8 cellular contexts compared by ENCODE assay signal in the genomic region with DNA sequence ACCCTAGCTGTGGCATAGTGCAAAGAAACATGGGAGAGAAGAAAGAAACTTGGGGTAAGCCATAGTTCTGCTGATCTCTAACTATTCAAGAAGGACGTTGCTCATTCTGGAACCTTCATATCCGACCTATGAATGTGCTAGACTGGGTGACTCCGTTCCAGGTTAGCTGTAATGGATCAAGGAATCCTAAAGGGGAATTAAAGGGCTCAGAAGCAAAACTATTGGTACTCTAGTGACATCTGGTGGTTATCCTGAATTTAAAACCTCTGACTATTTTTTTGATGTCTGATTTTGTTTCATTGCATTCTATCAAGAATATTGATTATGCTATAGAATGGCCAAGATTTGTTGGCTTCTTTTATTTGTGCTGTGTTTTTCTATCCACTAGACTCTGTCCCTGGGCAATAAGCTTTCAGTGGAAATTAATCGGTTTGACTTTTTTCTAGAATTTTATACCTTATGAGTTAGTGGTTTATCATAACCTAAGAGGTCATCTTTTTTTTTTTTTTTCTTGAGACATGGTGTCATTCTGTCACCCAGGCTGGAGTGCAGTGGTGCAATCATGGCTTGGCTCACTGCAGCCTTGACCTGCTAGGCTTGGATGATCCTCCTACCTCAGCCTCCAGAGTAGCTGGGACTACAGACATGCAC. TPM values are rescaled to one million over a fixed set of nuclear protein-coding genes. Genes with fewer than 3 reads are reported as not detected.
DNase-seq lines count a peak whose midpoint lies in the region; ATAC-seq, FAIRE-seq and TF ChIP-seq lines count a peak whose summit lies in the region.

No MANE protein-coding gene starts in this region.

- no peaks in the 10 kb centered on the region for H3K36me3 ChIP-seq in A673 (ENCODE audit: insufficient read depth, low read length, poor library complexity, severe bottlenecking)
- H3K36me3 ChIP-seq in mammary epithelial cell (ENCODE audit: insufficient read depth, low read length) = no peaks in the 10 kb centered on the region
- peaks cover 5 to 38% (median 32%) of the 10 kb centered on the region in 4 donors for H3K36me3 ChIP-seq in liver (ENCODE audit: control insufficient read depth in 4 of 4, insufficient read depth in 3 of 4, low read depth in 1 of 4, low read length in 3 of 4)

- dilution Hi-C loops in mammary epithelial cell (cut with HindIII; ENCODE audit: low sequenced_read_pairs) = loop anchor here (25.0 kb wide), 1 partner anchor 233 kb away; no protein-coding TSS in a partner anchor

- H3K4me2 ChIP-seq in mammary epithelial cell (ENCODE audit: insufficient read depth, low read depth, low read length) = no peak overlapping the region

- POLR2A ChIA-PET in A673 (lab: Charles Lee; ENCODE audit: low non-redundant PET) = no interaction called here

- H2AFZ ChIP-seq in mammary epithelial cell (ENCODE audit: low read depth, low read length) = no peak overlapping the region

- no peaks in the 10 kb centered on the region for H4K20me1 ChIP-seq in mammary epithelial cell (ENCODE audit: insufficient read depth, low read length)

- no peak for FAIRE-seq in GM12891 (lab: Jason Lieb, UNC)

- H3K27ac ChIP-seq in A673 (ENCODE audit: low read depth, low read length, poor library complexity, severe bottlenecking) (no peak overlapping the region), mammary epithelial cell (ENCODE audit: insufficient read depth, low read depth, low read length) (no peak overlapping the region), liver (ENCODE audit: low read depth in 1 of 2, low read length in 2 of 2) (peak overlapping the region; percentile 31 to 45)

- TF ChIP-seq RAD21 in liver (IDR thresholded peaks at IDR 0.05) = peak; percentile 91 to 93

- TF ChIP-seq POLR2A in GM12891 (IDR thresholded peaks at IDR 0.05; ENCODE audit: low read depth, low read length) = no peak

- TF ChIP-seq CTCF in A673 (conservative IDR thresholded peaks at IDR 0.05; ENCODE audit: low read depth, low read length) = peak; percentile 70
- peak; percentile 38 to 57 for TF ChIP-seq CTCF in mammary epithelial cell (conservative IDR thresholded peaks at IDR 0.05 in 1 of 2, IDR thresholded peaks at IDR 0.05 in 1 of 2; ENCODE audit: extremely low read depth in 1 of 2, insufficient read depth in 1 of 2, low read depth in 1 of 2, low read length in 2 of 2)
- peak; percentile 72 for TF ChIP-seq CTCF in liver (IDR thresholded peaks at IDR 0.05; ENCODE audit: low read depth, low read length, missing input control)

- WGBS in mammary epithelial cell (ENCODE audit: low coverage, missing lambda C conversion rate) = 33% methylated on average over 4 of the region's 4 CpGs
- 39% methylated on average over 4 of the region's 4 CpGs for WGBS in liver

- H3K27me3 ChIP-seq in A673 (replicated peaks; ENCODE audit: insufficient read depth, low read depth, low read length, poor library complexity) (no peaks in the 10 kb centered on the region), mammary epithelial cell (ENCODE audit: insufficient read depth, low read length) (no peaks in the 10 kb centered on the region), liver (ENCODE audit: control insufficient read depth in 4 of 4, insufficient read depth in 4 of 4, low read length in 3 of 4) (no peaks in the 10 kb centered on the region)

- no peak overlapping the region for H3K4me3 ChIP-seq in A673 (ENCODE audit: low read depth, low read length, poor library complexity, severe bottlenecking)
- H3K4me3 ChIP-seq in mammary epithelial cell (replicated peaks in 1 of 3; ENCODE audit: insufficient read depth in 1 of 3, low read depth in 2 of 3, low read length in 3 of 3) = no peak overlapping the region
- H3K4me3 ChIP-seq in liver (ENCODE audit: low read depth in 1 of 3, low read length in 3 of 3) = no peak overlapping the region

- CTCF ChIA-PET in A673 (lab: Charles Lee) (interaction anchor here (0.5 to 2.2 kb wide), 8 partner anchors 47 to 369 kb away, joined by 3 to 27 read pairs (median 3); no protein-coding TSS in a partner anchor), mammary epithelial cell (lab: Charles Lee; ENCODE audit: low non-redundant PET) (interaction anchor here (0.7 to 1.1 kb wide), 6 partner anchors 36 to 349 kb away, joined by 3 to 7 read pairs (median 4); no protein-coding TSS in a partner anchor)

- in situ Hi-C loops in mammary epithelial cell (cut with MboI; ENCODE audit: low sequenced_read_pairs in 2 of 2) = loop anchor here (5.0 to 10.0 kb wide), 4 partner anchors 56 to 248 kb away; no protein-coding TSS in a partner anchor

- H3K4me1 ChIP-seq in A673 (ENCODE audit: insufficient read depth, low read length, poor library complexity, severe bottlenecking) (peaks cover 15% of the 10 kb centered on the region), mammary epithelial cell (ENCODE audit: insufficient read depth, low read length) (peaks cover 11% of the 10 kb centered on the region), liver (ENCODE audit: control insufficient read depth in 4 of 4, insufficient read depth in 4 of 4, low read length in 3 of 4) (peaks cover 0 to 10% (median 9%) of the 10 kb centered on the region in 4 donors)

- no peak overlapping the region for H3K9ac ChIP-seq in mammary epithelial cell (ENCODE audit: insufficient read depth, low read length)
- H3K9ac ChIP-seq in liver (ENCODE audit: low read depth in 1 of 2, low read length in 2 of 2) = no peak overlapping the region

- H3K79me2 ChIP-seq in mammary epithelial cell (ENCODE audit: insufficient read depth, low read length) = peaks cover 5% of the 10 kb centered on the region

- no TSS peak for BruUV-seq in A673 (replicated peaks; lab: Mats Ljungman, UMichigan)
- no TSS peak for BruUV-seq in mammary epithelial cell (replicated peaks; lab: Mats Ljungman, UMichigan)

- intact Hi-C loops in A673 (cut with micrococcal nuclease; ENCODE audit: unreplicated experiment) (loop anchor here (1.0 kb wide), 2 partner anchors 221 to 244 kb away; no protein-coding TSS in a partner anchor), mammary epithelial cell (cut with micrococcal nuclease) (loop anchor here (1.0 kb wide), 5 partner anchors 19 to 244 kb away; a partner anchor contains a TSS)

- no peak for ATAC-seq in HG03354 (IDR thresholded peaks at IDR 0.05; ENCODE audit: poor library complexity, severe bottlenecking, unreplicated experiment)
- ATAC-seq in GM19324 (IDR thresholded peaks at IDR 0.05; ENCODE audit: low FRiP score, unreplicated experiment) = no peak

- DNase-seq in A673 (ENCODE audit: low spot score) (peak; percentile 78), GM12891 (ENCODE audit: insufficient read length, low spot score) (peak; percentile 6), NCI-H446 treated with DMSO at 0.1 percent for 48 hours (lab: John Stamatoyannopoulos, UW) (peak; percentile 2), mammary epithelial cell (peak; percentile 56), ecto neural progenitor cell (ENCODE audit: low spot score) (no peak)

- H3K9me3 ChIP-seq in A673 (ENCODE audit: low read depth, low read length, poor library complexity, severe bottlenecking) = no peaks in the 10 kb centered on the region
- H3K9me3 ChIP-seq in mammary epithelial cell (replicated peaks; ENCODE audit: insufficient read depth, low read length) = no peaks in the 10 kb centered on the region
- H3K9me3 ChIP-seq in liver (ENCODE audit: control insufficient read depth in 4 of 4, low read length in 3 of 4) = no peaks in the 10 kb centered on the region

TF ChIP-seq in GM12891, 5 proteins besides CTCF, POLR2A, EP300 and RAD21:
- no peak for TF ChIP-seq TAF1 (IDR thresholded peaks at IDR 0.05; ENCODE audit: low read depth, low read length)
- no peak for TF ChIP-seq SPI1 (IDR thresholded peaks at IDR 0.05; ENCODE audit: low read depth, low read length)
- no peak for TF ChIP-seq POU2F2 (IDR thresholded peaks at IDR 0.05; ENCODE audit: low read depth, low read length)
- TF ChIP-seq PAX5 (IDR thresholded peaks at IDR 0.05; ENCODE audit: insufficient read depth, low read length, severe bottlenecking) = no peak

TF ChIP-seq in liver, 16 proteins besides CTCF, POLR2A, EP300 and RAD21:
- TF ChIP-seq YY1 (IDR thresholded peaks at IDR 0.05) (no peak), HNF4G (IDR thresholded peaks at IDR 0.05) (peak; percentile 8), JUND (IDR thresholded peaks at IDR 0.05) (no peak), RXRA (IDR thresholded peaks at IDR 0.05) (peak in 1 of 2 donors; percentile 6)

RNA-seq across cellular contexts. Expression of a gene that starts 19.5 kb away (rescaled TPM):
- total RNA-seq in A673 (2021) = 6.4 and 9.8 TPM in 2 replicates
- 6.1 TPM for polyA plus RNA-seq in GM12891 (2012; ENCODE audit: low read depth, missing spikeins)
- total RNA-seq in mammary epithelial cell = 10 to 100 TPM; 16.3 to 27.8 TPM
- 22.5 TPM for polyA plus RNA-seq in mammary epithelial cell
- 11.3 TPM for polyA minus RNA-seq in mammary epithelial cell
- 10 to 100 TPM; 25.0 to 79.0 TPM for total RNA-seq in liver
- polyA plus RNA-seq in liver = 10 to 100 TPM; 38.6 to 73.0 TPM

RNA-seq across cellular contexts. Expression of a gene that starts 47.7 kb away (rescaled TPM):
- total RNA-seq in A673 (2021) (7.9 and 9.3 TPM in 2 replicates), mammary epithelial cell (under 1 TPM; 0.16 to 0.50 TPM), liver (1 to 10 TPM in 1 of 2 donors, under 1 TPM in 1; 0.09 to 4.8 TPM)
- polyA plus RNA-seq in GM12891 (2012; ENCODE audit: low read depth, missing spikeins) = not detected
- polyA plus RNA-seq in mammary epithelial cell (0.24 TPM), liver (1 to 10 TPM; 2.2 to 2.4 TPM)
- not detected for polyA minus RNA-seq in mammary epithelial cell

Comparison
In these comparisons a context has a peak if more than half of its experiments do, and no peak if none do; other contexts are left out.
1. H3K27ac ChIP-seq: peak in liver (2 of 2); none in A673 (single experiment) and mammary epithelial cell (single experiment).
2. Peak in every context shown above with its lines, with median percentiles within 50 percentile points of each other: CTCF ChIP-seq.